ENCODE assay signal across 1 cellular context in genomic region chr12:69739287-69740191, GRCh38.
TF ChIP-seq lines count a peak whose summit lies in the region.

No MANE protein-coding gene starts in this region.

TF ChIP-seq in HEK293, 187 proteins besides CTCF, POLR2A, EP300 and RAD21 (continued from another document and continues in another):
- TF ChIP-seq ZNF140 (tag by site-specific recombination; IDR thresholded peaks at IDR 0.05): no peak
- TF ChIP-seq SCRT2 (tag by site-specific recombination; IDR thresholded peaks at IDR 0.05): peak; percentile 79
- TF ChIP-seq ZNF266 (tag by site-specific recombination; IDR thresholded peaks at IDR 0.05; ENCODE audit: low read depth): no peak
- no peak for TF ChIP-seq PBX3 (CRISPR knock-in tag; IDR thresholded peaks at IDR 0.05)
- no peak for TF ChIP-seq ZNF529 (tag by site-specific recombination; IDR thresholded peaks at IDR 0.05; ENCODE audit: insufficient replicate concordance)
- TF ChIP-seq ZBTB17 (tag by site-specific recombination; IDR thresholded peaks at IDR 0.05): peak; percentile 73
- TF ChIP-seq KLF8 (tag by site-specific recombination; IDR thresholded peaks at IDR 0.05): peak; percentile 10; the same call in 1 of the 2 replicates
- no peak for TF ChIP-seq ZNF391 (tag by site-specific recombination; IDR thresholded peaks at IDR 0.05; ENCODE audit: borderline replicate concordance, low read depth)
- no peak for TF ChIP-seq ZNF302 (tag by site-specific recombination; IDR thresholded peaks at IDR 0.05; ENCODE audit: low read depth)
- no peak for TF ChIP-seq ZFP41 (tag by site-specific recombination; IDR thresholded peaks at IDR 0.05; ENCODE audit: borderline replicate concordance)
- no peak for TF ChIP-seq ZNF560 (tag by site-specific recombination; IDR thresholded peaks at IDR 0.05; ENCODE audit: borderline replicate concordance)
- TF ChIP-seq GLI4 (tag by site-specific recombination; IDR thresholded peaks at IDR 0.05): no peak
- TF ChIP-seq ZNF433 (tag by site-specific recombination; IDR thresholded peaks at IDR 0.05; ENCODE audit: low read depth): no peak
- no peak for TF ChIP-seq REPIN1 (tag by site-specific recombination; IDR thresholded peaks at IDR 0.05; ENCODE audit: low read depth)
- no peak for TF ChIP-seq ZNF585B (tag by site-specific recombination; IDR thresholded peaks at IDR 0.05)
- TF ChIP-seq ZNF366 (tag by site-specific recombination; conservative IDR thresholded peaks at IDR 0.05): peak; percentile 73
- peak; percentile 79 for TF ChIP-seq SP7 (tag by site-specific recombination; IDR thresholded peaks at IDR 0.05)
- no peak for TF ChIP-seq MEIS1 (CRISPR knock-in tag; IDR thresholded peaks at IDR 0.05; ENCODE audit: borderline replicate concordance)
- TF ChIP-seq ZNF394 (tag by site-specific recombination; IDR thresholded peaks at IDR 0.05; ENCODE audit: borderline replicate concordance): no peak
- TF ChIP-seq SP2 (tag by site-specific recombination; IDR thresholded peaks at IDR 0.05): peak; percentile 79
- TF ChIP-seq ZNF274 (IDR thresholded peaks at IDR 0.05; ENCODE audit: low read length): no peak
- TF ChIP-seq ZNF274 (tag by site-specific recombination; IDR thresholded peaks at IDR 0.05; ENCODE audit: borderline replicate concordance): no peak
- TF ChIP-seq ZNF16 (tag by site-specific recombination; IDR thresholded peaks at IDR 0.05; ENCODE audit: low read depth): no peak
- TF ChIP-seq KLF7 (tag by site-specific recombination; IDR thresholded peaks at IDR 0.05; ENCODE audit: borderline replicate concordance): no peak
- 0 out of 2 replicates have a peak, but pooled peaks have one; percentile 2 for TF ChIP-seq ZNF596 (tag by site-specific recombination; IDR thresholded peaks at IDR 0.05)
- TF ChIP-seq ZNF174 (tag by site-specific recombination; IDR thresholded peaks at IDR 0.05): no peak
- peak; percentile 60 for TF ChIP-seq PRDM6 (tag by site-specific recombination; IDR thresholded peaks at IDR 0.05)
- no peak for TF ChIP-seq ZNF704 (tag by site-specific recombination; IDR thresholded peaks at IDR 0.05)
- TF ChIP-seq ZNF23 (tag by site-specific recombination; IDR thresholded peaks at IDR 0.05; ENCODE audit: borderline replicate concordance): no peak
- no peak for TF ChIP-seq ZNF146 (tag by site-specific recombination; IDR thresholded peaks at IDR 0.05)
- no peak for TF ChIP-seq ZSCAN23 (tag by site-specific recombination; IDR thresholded peaks at IDR 0.05)
- no peak for TF ChIP-seq YY1 (tag by site-specific recombination; IDR thresholded peaks at IDR 0.05)
- no peak for TF ChIP-seq FEZF1 (tag by site-specific recombination; IDR thresholded peaks at IDR 0.05)
- TF ChIP-seq ZNF184 (tag by site-specific recombination; IDR thresholded peaks at IDR 0.05): no peak
- no peak for TF ChIP-seq ZNF677 (tag by site-specific recombination; IDR thresholded peaks at IDR 0.05)
- no peak for TF ChIP-seq ZNF776 (tag by site-specific recombination; IDR thresholded peaks at IDR 0.05; ENCODE audit: borderline replicate concordance)
- TF ChIP-seq ZNF248 (tag by site-specific recombination; IDR thresholded peaks at IDR 0.05): no peak
- TF ChIP-seq SP3 (tag by site-specific recombination; IDR thresholded peaks at IDR 0.05): peak; percentile 37; the same call in 1 of the 2 replicates
- TF ChIP-seq PRDM1 (tag by site-specific recombination; IDR thresholded peaks at IDR 0.05): no peak
- no peak; the same call in 1 of the 2 replicates for TF ChIP-seq KLF9 (tag by site-specific recombination; IDR thresholded peaks at IDR 0.05; ENCODE audit: low read depth)
- TF ChIP-seq ZBTB8A (tag by site-specific recombination; IDR thresholded peaks at IDR 0.05): peak; percentile 91
- no peak for TF ChIP-seq ZBTB21 (tag by site-specific recombination; IDR thresholded peaks at IDR 0.05)
- no peak for TF ChIP-seq ZNF658 (tag by site-specific recombination; IDR thresholded peaks at IDR 0.05)
- TF ChIP-seq ZNF211 (tag by site-specific recombination; IDR thresholded peaks at IDR 0.05; ENCODE audit: low read depth): no peak
- peak; percentile 33 for TF ChIP-seq ZBTB44 (tag by site-specific recombination; IDR thresholded peaks at IDR 0.05)
- no peak for TF ChIP-seq ZBTB1 (tag by site-specific recombination; IDR thresholded peaks at IDR 0.05)
- TF ChIP-seq KLF1 (tag by site-specific recombination; IDR thresholded peaks at IDR 0.05): no peak
- no peak for TF ChIP-seq ZNF530 (tag by site-specific recombination; IDR thresholded peaks at IDR 0.05; ENCODE audit: low read depth)
- no peak for TF ChIP-seq ZNF404 (tag by site-specific recombination; IDR thresholded peaks at IDR 0.05)
- TF ChIP-seq ZNF175 (tag by site-specific recombination; IDR thresholded peaks at IDR 0.05): no peak
- TF ChIP-seq ZNF280C (tag by site-specific recombination; IDR thresholded peaks at IDR 0.05): no peak
- TF ChIP-seq ZNF449 (tag by site-specific recombination; IDR thresholded peaks at IDR 0.05): no peak
- TF ChIP-seq ZNF148 (tag by site-specific recombination; IDR thresholded peaks at IDR 0.05; ENCODE audit: borderline replicate concordance): no peak
- TF ChIP-seq ZNF664 (tag by site-specific recombination; IDR thresholded peaks at IDR 0.05): no peak
- TF ChIP-seq ZNF223 (tag by site-specific recombination; IDR thresholded peaks at IDR 0.05): no peak
- TF ChIP-seq ZNF571 (tag by site-specific recombination; IDR thresholded peaks at IDR 0.05): no peak
- TF ChIP-seq ZNF48 (tag by site-specific recombination; IDR thresholded peaks at IDR 0.05): no peak
- TF ChIP-seq HIC1 (tag by site-specific recombination; IDR thresholded peaks at IDR 0.05): no peak
- TF ChIP-seq ZNF626 (tag by site-specific recombination; IDR thresholded peaks at IDR 0.05): no peak
- TF ChIP-seq MZF1 (tag by site-specific recombination; IDR thresholded peaks at IDR 0.05; ENCODE audit: borderline replicate concordance): no peak
- TF ChIP-seq ZNF843 (tag by site-specific recombination; IDR thresholded peaks at IDR 0.05): no peak
- TF ChIP-seq KLF10 (tag by site-specific recombination; IDR thresholded peaks at IDR 0.05): peak; percentile 22
